In the genomic region with DNA sequence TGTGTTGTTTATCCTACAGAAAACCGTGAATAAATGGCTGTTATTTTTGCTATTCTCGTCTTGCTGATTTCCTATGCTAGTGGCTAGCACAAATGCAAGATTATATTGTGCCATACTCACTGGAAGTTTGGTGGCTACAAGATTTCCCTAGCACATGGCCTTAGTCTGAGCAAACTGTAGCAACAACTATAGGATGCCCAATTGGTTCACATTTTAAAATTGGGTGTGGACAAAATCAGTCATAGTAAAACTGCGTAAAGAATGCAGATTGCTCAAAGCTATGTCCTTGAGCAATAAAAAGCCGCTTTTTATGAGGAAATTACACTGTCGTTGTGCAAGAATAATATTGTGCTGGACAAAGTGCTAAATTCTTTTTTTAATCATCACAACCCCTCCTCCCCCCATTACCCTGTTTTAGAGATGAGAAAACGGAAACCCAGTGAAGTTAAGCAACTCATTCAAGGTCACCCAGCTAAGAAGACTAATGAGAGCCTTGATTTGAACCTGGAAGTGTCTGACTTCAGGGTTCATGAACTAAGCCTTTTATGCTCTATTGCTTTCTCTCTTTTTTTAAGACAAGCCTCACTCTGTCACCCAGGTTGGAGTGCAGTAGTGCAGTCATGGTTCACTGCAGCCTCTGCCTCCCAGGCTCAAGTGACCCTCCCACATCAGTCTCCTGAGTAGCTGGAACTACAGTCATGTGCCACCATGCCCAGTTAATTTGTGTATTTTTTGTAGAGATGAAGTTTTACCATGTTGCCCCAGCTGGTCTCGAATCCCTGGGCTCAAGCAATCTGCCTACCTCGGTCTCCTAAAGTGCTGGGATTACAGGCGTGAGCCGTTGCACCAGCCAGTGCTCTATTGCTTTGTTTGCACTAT, we compare ENCODE assay signal across 8 cellular contexts.
A peak's percentile ranks its signal among the peaks of the same experiment; 100 is the strongest.
DNase-seq lines count a peak whose midpoint lies in the region; ATAC-seq, FAIRE-seq and TF ChIP-seq lines count a peak whose summit lies in the region.

No MANE protein-coding gene starts in this region.

- peaks cover 3% of the 10 kb centered on the region for H3K27me3 Mint-ChIP-seq in nephron progenitor cell (ENCODE audit: low read depth, poor library complexity)

- no peak overlapping the region for H3K4me3 ChIP-seq in BLaER1
- H3K4me3 ChIP-seq in dorsolateral prefrontal cortex: no peak overlapping the region

- no peaks in the 10 kb centered on the region for H3K36me3 Mint-ChIP-seq in nephron progenitor cell (ENCODE audit: low read depth)

- peak; percentile 61 for FAIRE-seq in colon (lab: Jason Lieb, UNC)

- H3K27me3 ChIP-seq in BLaER1 (no peaks in the 10 kb centered on the region), dorsolateral prefrontal cortex (no peaks in the 10 kb centered on the region)

- no peaks in the 10 kb centered on the region for H3K9me3 ChIP-seq in BLaER1

- H3K27ac ChIP-seq in BLaER1 (no peak overlapping the region), dorsolateral prefrontal cortex (peak overlapping the region in 7 of 59 donors; percentile 2 to 69 (median 41))

- DNase-seq in LHCN-M2 (ENCODE audit: low read depth) (peak; percentile 97), nephron progenitor cell (peak; percentile 38), hippocampal formation (lab: John Stamatoyannopoulos, UW) (no peak), dorsolateral prefrontal cortex (no peak)
- no peak for DNase-seq in stimulated activated CD4-positive, alpha-beta T cell treated with anti-CD3 and anti-CD28 coated beads, Interleukin-12 subunit alpha, Interleukin-12 subunit beta, amount 100 ng/mL, for 4 hours

- H3K4me3 Mint-ChIP-seq in nephron progenitor cell: no peak overlapping the region

- TF ChIP-seq CTCF in nephron progenitor cell (IDR thresholded peaks at IDR 0.05) (no peak), dorsolateral prefrontal cortex (IDR thresholded peaks at IDR 0.05 in 54 of 56, conservative IDR thresholded peaks at IDR 0.05 in 2 of 56; ENCODE audit: low read depth in 1 of 56, partially characterized antibody in 56 of 56) (no peak)

- no peak overlapping the region for H3K9ac ChIP-seq in BLaER1

- H3K36me3 ChIP-seq in BLaER1: no peaks in the 10 kb centered on the region

- intact Hi-C loops in dorsolateral prefrontal cortex (cut with DNase I): no loop called here

- no peaks in the 10 kb centered on the region for H3K9me3 Mint-ChIP-seq in nephron progenitor cell

- H3K27ac Mint-ChIP-seq in nephron progenitor cell: peak overlapping the region; percentile 21

- peak; percentile 65 for ATAC-seq in GM21367 (IDR thresholded peaks at IDR 0.05; ENCODE audit: unreplicated experiment)

- peaks cover 37% of the 10 kb centered on the region for H3K4me1 ChIP-seq in BLaER1

- H3K4me2 ChIP-seq in BLaER1: peak overlapping the region; percentile 64

- no peaks in the 10 kb centered on the region for H4K20me1 ChIP-seq in BLaER1

- peaks cover 47% of the 10 kb centered on the region for H3K4me1 Mint-ChIP-seq in nephron progenitor cell

Comparison
In these comparisons a context has a peak if more than half of its experiments do, and no peak if none do; other contexts are left out.
1. DNase-seq: peak in LHCN-M2 (single experiment) and nephron progenitor cell (single experiment); none in hippocampal formation (0 of 2), stimulated activated CD4-positive, alpha-beta T cell treated with anti-CD3 and anti-CD28 coated beads, Interleukin-12 subunit alpha, Interleukin-12 subunit beta, amount 100 ng/mL, for 4 hours (single experiment) and dorsolateral prefrontal cortex (0 of 10).